In the genomic region with DNA sequence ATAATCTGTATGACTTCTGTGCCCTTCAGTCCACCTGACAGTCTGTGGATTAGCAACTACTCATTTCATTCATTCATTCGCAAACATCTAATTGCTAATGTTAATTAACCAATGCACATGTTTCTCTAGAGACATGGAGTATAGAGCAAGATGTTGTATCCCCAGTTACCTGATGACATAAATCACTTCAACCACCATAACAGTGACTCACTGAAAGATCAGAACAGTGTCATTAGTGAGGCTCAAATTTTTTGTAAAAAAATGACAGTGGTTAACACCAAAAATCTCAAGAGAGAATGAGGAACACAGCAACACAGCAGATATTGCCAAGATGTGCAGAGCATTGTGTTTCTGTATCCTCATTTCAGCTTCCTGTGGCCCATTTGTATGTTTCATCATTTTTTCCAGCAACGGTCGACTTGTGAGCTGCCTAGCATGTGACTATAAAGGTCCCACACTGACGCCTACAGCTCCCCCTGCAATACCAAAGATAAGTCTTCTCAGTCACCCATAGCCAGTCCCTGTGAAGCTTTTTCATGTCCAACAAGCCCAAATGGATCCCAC, we compare ENCODE assay signal across 9 cellular contexts. TPM values are rescaled to one million over a fixed set of nuclear protein-coding genes. Genes with fewer than 3 reads are reported as not detected.
DNase-seq lines count a peak whose midpoint lies in the region; ATAC-seq and TF ChIP-seq lines count a peak whose summit lies in the region.
"Had no signal": no experiment of that assay in that cellular context is flagged by ENCODE, and none has a peak within 500 bp of the region (broad histone marks: within the 10 kb centered on the region; RNA-seq: fewer than 3 reads in every experiment).

No MANE protein-coding gene starts in this region.

- ATAC-seq in HG02852 (IDR thresholded peaks at IDR 0.05; ENCODE audit: unreplicated experiment) (no peak), HG02588 (IDR thresholded peaks at IDR 0.05; ENCODE audit: unreplicated experiment) (no peak)

- no peaks in the 10 kb centered on the region for H3K36me3 ChIP-seq in brain microvascular endothelial cell (replicated peaks)
- H3K36me3 ChIP-seq in tibial nerve: no peaks in the 10 kb centered on the region

- no peak for TF ChIP-seq POLR2A in tibial nerve (IDR thresholded peaks at IDR 0.05)

- WGBS in tibial nerve, 2 donors: 54 to 56% methylated on average over 4 of the region's 4 CpGs

- H3K4me1 ChIP-seq in tibial nerve: peaks cover 0 to 33% (median 3%) of the 10 kb centered on the region in 4 donors

- in situ Hi-C loops in brain microvascular endothelial cell (cut with HindIII; ENCODE audit: low pct_ligation_motif_present, low sequenced_read_pairs): no loop called here

- no peaks in the 10 kb centered on the region for H3K27me3 ChIP-seq in brain microvascular endothelial cell (replicated peaks)
- H3K27me3 ChIP-seq in tibial nerve: no peaks in the 10 kb centered on the region

- DNase-seq in stimulated activated CD4-positive, alpha-beta T cell treated with anti-CD3 and anti-CD28 coated beads, Interleukin-15, amount 100 ng/mL, for 24 hours: peak; percentile 25
- no peak for DNase-seq in stimulated activated CD4-positive, alpha-beta T cell treated with anti-CD3 and anti-CD28 coated beads, Interleukin-2, amount 100 ng/mL, for 48 hours
- DNase-seq in Kasumi-1 (lab: John Stamatoyannopoulos, UW) (peak; percentile 98), brain microvascular endothelial cell (peak; percentile 32), tibial nerve (ENCODE audit: low spot score in 2 of 2) (peak in 1 of 2 donors; percentile 70), NCI-H1436 treated with DMSO at 0.1 percent for 48 hours (lab: John Stamatoyannopoulos, UW) (no peak)

- H3K27ac ChIP-seq in brain microvascular endothelial cell (peak overlapping the region; percentile 14), tibial nerve (peak overlapping the region in 2 of 4 donors; percentile 30 to 61)

- H3K4me3 ChIP-seq in brain microvascular endothelial cell (ENCODE audit: low read depth, low read length) (no peak overlapping the region), tibial nerve (no peak overlapping the region)

- no peak for TF ChIP-seq CTCF in brain microvascular endothelial cell (IDR thresholded peaks at IDR 0.05; ENCODE audit: low read depth, low read length, missing control alignments)
- TF ChIP-seq CTCF in tibial nerve (IDR thresholded peaks at IDR 0.05): no peak

- peak; percentile 64 to 85 for TF ChIP-seq EP300 in tibial nerve (IDR thresholded peaks at IDR 0.05)

- H3K9me3 ChIP-seq in tibial nerve: no peaks in the 10 kb centered on the region

RNA-seq across cellular contexts. Expression of gene PLD1, which starts 3.7 kb away (rescaled TPM):
- total RNA-seq in tibial nerve: 10 to 100 TPM; 15.3 to 55.9 (median 45.4) TPM

RNA-seq across cellular contexts. Expression of gene TMEM212, which starts 29.2 kb away (rescaled TPM):
- not detected for total RNA-seq in tibial nerve
- total RNA-seq: activated CD8-positive, alpha-beta memory T cell treated with anti-CD3 and anti-CD28 coated beads for 36 hours had no signal

Comparison
In these comparisons a context has a peak if more than half of its experiments do, and no peak if none do; other contexts are left out.
1. DNase-seq: peak in stimulated activated CD4-positive, alpha-beta T cell treated with anti-CD3 and anti-CD28 coated beads, Interleukin-15, amount 100 ng/mL, for 24 hours (single experiment), Kasumi-1 (2 of 2) and brain microvascular endothelial cell (single experiment); none in stimulated activated CD4-positive, alpha-beta T cell treated with anti-CD3 and anti-CD28 coated beads, Interleukin-2, amount 100 ng/mL, for 48 hours (0 of 2) and NCI-H1436 treated with DMSO at 0.1 percent for 48 hours (single experiment).